In genomic region chr10:24851595-24851994, GRCh38 we compare ENCODE assay signal across 9 cellular contexts.
DNase-seq lines count a peak whose midpoint lies in the region; ATAC-seq and TF ChIP-seq lines count a peak whose summit lies in the region.
"Had no signal": no experiment of that assay in that cellular context is flagged by ENCODE, and none has a peak within 500 bp of the region (broad histone marks: within the 10 kb centered on the region; RNA-seq: fewer than 3 reads in every experiment).

No MANE protein-coding gene starts in this region.

- in situ Hi-C loops in G401 (cut with HindIII; ENCODE audit: low sequenced_read_pairs): no loop called here

- no peak overlapping the region for H3K27ac Mint-ChIP-seq in nephron progenitor cell
- H3K27ac Mint-ChIP-seq: HFFc6 had no signal

- no peaks in the 10 kb centered on the region for H3K9me3 Mint-ChIP-seq in nephron progenitor cell
- H3K9me3 Mint-ChIP-seq: HFFc6 had no signal

- no peak for TF ChIP-seq CTCF in nephron progenitor cell (IDR thresholded peaks at IDR 0.05)

- no peaks in the 10 kb centered on the region for H3K27me3 Mint-ChIP-seq in nephron progenitor cell (ENCODE audit: low read depth, poor library complexity)

- H3K27ac ChIP-seq in temporal lobe (ENCODE audit: low read depth, low read length): peak overlapping the region; percentile 4
- H3K27ac ChIP-seq: psoas muscle had no signal

- ATAC-seq in esophagus mucosa: peak; percentile 81
- ATAC-seq: psoas muscle had no signal

- peaks cover 10% of the 10 kb centered on the region for H3K4me1 Mint-ChIP-seq in nephron progenitor cell

- no peaks in the 10 kb centered on the region for H3K36me3 Mint-ChIP-seq in nephron progenitor cell (ENCODE audit: low read depth)

- no peak overlapping the region for H3K4me3 Mint-ChIP-seq in nephron progenitor cell
- H3K4me3 Mint-ChIP-seq: HFFc6 had no signal

- DNase-seq in NCI-H1105 (lab: John Stamatoyannopoulos, UW): peak; percentile 62
- peak; percentile 71 for DNase-seq in NCI-H748 treated with DMSO at 0.1 percent for 48 hours (lab: John Stamatoyannopoulos, UW)
- no peak for DNase-seq in nephron progenitor cell
- no peak for DNase-seq in G401 (ENCODE audit: low spot score)
- DNase-seq in dedifferentiated amniotic fluid mesenchymal stem cell (ENCODE audit: extremely low spot score): no peak
- DNase-seq: HFFc6, psoas muscle had no signal

Comparison
In these comparisons a context has a peak if more than half of its experiments do, and no peak if none do; other contexts are left out.
1. DNase-seq: peak in NCI-H1105 (single experiment) and NCI-H748 treated with DMSO at 0.1 percent for 48 hours (single experiment); none in nephron progenitor cell (single experiment), G401 (single experiment) and dedifferentiated amniotic fluid mesenchymal stem cell (single experiment).